Comparison of ENCODE assay signal across 1 cellular context in genomic region chr20:47360489-47361267, GRCh38.
TF ChIP-seq lines count a peak whose summit lies in the region.

No MANE protein-coding gene starts in this region.

TF ChIP-seq in HepG2, 621 proteins besides CTCF, POLR2A, EP300 and RAD21 (continued from another document and continues in another):
- no peak for TF ChIP-seq ZNF672 (CRISPR knock-in tag; IDR thresholded peaks at IDR 0.05)
- no peak; the same call in none of the 2 replicates for TF ChIP-seq ZBTB37 (CRISPR knock-in tag; IDR thresholded peaks at IDR 0.05)
- peak; percentile 81 for TF ChIP-seq ZNF879 (CRISPR knock-in tag; IDR thresholded peaks at IDR 0.05)
- TF ChIP-seq MTA1 (CRISPR knock-in tag; IDR thresholded peaks at IDR 0.05; ENCODE audit: borderline replicate concordance): peak; percentile 95
- TF ChIP-seq MBD4 (IDR thresholded peaks at IDR 0.05; ENCODE audit: borderline replicate concordance, low read length): no peak
- TF ChIP-seq KLF12 (CRISPR knock-in tag; IDR thresholded peaks at IDR 0.05; ENCODE audit: borderline replicate concordance): peak; percentile 82
- TF ChIP-seq ZFX (CRISPR knock-in tag; IDR thresholded peaks at IDR 0.05; ENCODE audit: low read depth): peak; percentile 99
- TF ChIP-seq CBX5 (CRISPR knock-in tag; IDR thresholded peaks at IDR 0.05; ENCODE audit: borderline replicate concordance): peak; percentile 89
- peak; percentile 89 for TF ChIP-seq ZMYM3 (CRISPR knock-in tag; IDR thresholded peaks at IDR 0.05)
- no peak; the same call in 1 of the 2 replicates for TF ChIP-seq ZNF788 (CRISPR knock-in tag; IDR thresholded peaks at IDR 0.05; ENCODE audit: borderline replicate concordance)
- no peak for TF ChIP-seq ADNP (CRISPR knock-in tag; IDR thresholded peaks at IDR 0.05)
- TF ChIP-seq ZNF562 (CRISPR knock-in tag; IDR thresholded peaks at IDR 0.05; ENCODE audit: borderline replicate concordance): no peak
- TF ChIP-seq LRRFIP1 (CRISPR knock-in tag; conservative IDR thresholded peaks at IDR 0.05): no peak; the same call in 1 of the 2 replicates
- TF ChIP-seq DNMT1 (CRISPR knock-in tag; IDR thresholded peaks at IDR 0.05): no peak
- TF ChIP-seq KMT2B (CRISPR knock-in tag; IDR thresholded peaks at IDR 0.05): peak; percentile 77
- TF ChIP-seq HIC2 (CRISPR knock-in tag; IDR thresholded peaks at IDR 0.05; ENCODE audit: low read depth): no peak
- TF ChIP-seq ZNF292 (CRISPR knock-in tag; IDR thresholded peaks at IDR 0.05; ENCODE audit: borderline replicate concordance, low read depth): peak; percentile 99
- peak; percentile 80 for TF ChIP-seq HNRNPL (IDR thresholded peaks at IDR 0.05; ENCODE audit: low read depth, low read length)
- TF ChIP-seq ATM (IDR thresholded peaks at IDR 0.05; ENCODE audit: borderline replicate concordance): no peak
- TF ChIP-seq ZNF430 (CRISPR knock-in tag; IDR thresholded peaks at IDR 0.05): peak; percentile 67; the same call in 1 of the 2 replicates
- TF ChIP-seq ZNF3 (CRISPR knock-in tag; IDR thresholded peaks at IDR 0.05): peak; percentile 56
- TF ChIP-seq REPIN1 (CRISPR knock-in tag; IDR thresholded peaks at IDR 0.05; ENCODE audit: borderline replicate concordance, low read depth): peak; percentile 94; the same call in 1 of the 2 replicates
- no peak; the same call in 1 of the 2 replicates for TF ChIP-seq ZBTB38 (CRISPR knock-in tag; IDR thresholded peaks at IDR 0.05)
- no peak for TF ChIP-seq MAFG (CRISPR knock-in tag; IDR thresholded peaks at IDR 0.05)
- no peak for TF ChIP-seq ZNF780A (CRISPR knock-in tag; IDR thresholded peaks at IDR 0.05)
- peak; percentile 90 for TF ChIP-seq SNAI1 (CRISPR knock-in tag; IDR thresholded peaks at IDR 0.05; ENCODE audit: borderline replicate concordance)
- no peak for TF ChIP-seq NR2F2 (IDR thresholded peaks at IDR 0.05; ENCODE audit: borderline replicate concordance, low read depth)
- TF ChIP-seq ZHX2 (IDR thresholded peaks at IDR 0.05; ENCODE audit: low read depth): no peak
- 0 out of 2 replicates have a peak, but pooled peaks have one; percentile 67 for TF ChIP-seq ZHX2 (CRISPR knock-in tag; IDR thresholded peaks at IDR 0.05; ENCODE audit: borderline replicate concordance)
- TF ChIP-seq ARNT2 (CRISPR knock-in tag; IDR thresholded peaks at IDR 0.05; ENCODE audit: low read depth): no peak; the same call in 1 of the 2 replicates
- peak; percentile 61; the same call in 1 of the 2 replicates for TF ChIP-seq ZSCAN5A (CRISPR knock-in tag; IDR thresholded peaks at IDR 0.05; ENCODE audit: borderline replicate concordance)
- TF ChIP-seq PAXIP1 (CRISPR knock-in tag; conservative IDR thresholded peaks at IDR 0.05): peak; percentile 62
- TF ChIP-seq ZNF451 (CRISPR knock-in tag; IDR thresholded peaks at IDR 0.05): no peak
- no peak for TF ChIP-seq ZNF354B (CRISPR knock-in tag; IDR thresholded peaks at IDR 0.05)
- no peak for TF ChIP-seq ZFP82 (CRISPR knock-in tag; IDR thresholded peaks at IDR 0.05; ENCODE audit: borderline replicate concordance)
- peak; percentile 70 for TF ChIP-seq CREM (IDR thresholded peaks at IDR 0.05)
- TF ChIP-seq CREM (CRISPR knock-in tag; IDR thresholded peaks at IDR 0.05): no peak
- TF ChIP-seq SKIL (CRISPR knock-in tag; IDR thresholded peaks at IDR 0.05; ENCODE audit: borderline replicate concordance): 0 out of 2 replicates have a peak, but pooled peaks have one; percentile 5
- TF ChIP-seq GABPA (IDR thresholded peaks at IDR 0.05; ENCODE audit: low read depth, low read length): no peak
- no peak for TF ChIP-seq GABPA (CRISPR knock-in tag; IDR thresholded peaks at IDR 0.05; ENCODE audit: low read depth)
- TF ChIP-seq ZMYM2 (CRISPR knock-in tag; IDR thresholded peaks at IDR 0.05): no peak
- TF ChIP-seq TP53 (CRISPR knock-in tag; conservative IDR thresholded peaks at IDR 0.05): peak; percentile 77; the same call in 1 of the 2 replicates
- peak; percentile 94; the same call in 1 of the 2 replicates for TF ChIP-seq CREB3 (CRISPR knock-in tag; IDR thresholded peaks at IDR 0.05)
- peak; percentile 91 for TF ChIP-seq PHF8 (CRISPR knock-in tag; IDR thresholded peaks at IDR 0.05)
